Comparison of ENCODE assay signal across 5 cellular contexts in genomic region chr5:87030699-87031098, GRCh38.
"Had no signal": no experiment of that assay in that cellular context is flagged by ENCODE, and none has a peak within 500 bp of the region (broad histone marks: within the 10 kb centered on the region; RNA-seq: fewer than 3 reads in every experiment).

No MANE protein-coding gene starts in this region.

- H3K9me3 Mint-ChIP-seq: GM23338 had no signal

- H3K4me3 ChIP-seq: GM23338, K562 had no signal

- H3K4me2 ChIP-seq: GM23338 had no signal

- H3K27ac Mint-ChIP-seq: GM23338 had no signal

- ATAC-seq: GM23338, K562 had no signal

- H3K4me3 Mint-ChIP-seq: GM23338, H9 had no signal

- DNase-seq: H9, HCEC 1CT, IMR-90 had no signal

- H2AFZ ChIP-seq: GM23338 had no signal
